ENCODE assay signal across 32 cellular contexts in the genomic region with DNA sequence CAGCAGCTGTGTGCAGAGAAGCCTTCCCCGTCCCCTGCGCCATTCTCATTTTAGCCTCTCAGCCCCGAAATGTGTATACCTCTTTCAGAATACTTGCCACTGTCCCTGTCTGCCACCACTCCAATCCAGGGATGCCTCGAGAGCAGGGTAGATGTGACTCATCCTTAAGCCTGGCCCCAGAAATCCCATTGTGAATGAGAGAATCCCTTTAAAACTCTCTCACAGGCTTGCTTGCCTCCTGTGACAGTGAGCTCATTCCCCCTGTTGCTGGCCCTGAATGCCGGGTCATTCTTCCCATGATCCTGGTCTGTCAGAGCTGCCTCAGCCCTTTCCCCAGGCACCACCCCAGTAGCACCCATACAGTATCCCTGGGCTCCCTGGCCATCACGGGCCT. TPM values are rescaled to one million over a fixed set of nuclear protein-coding genes. Genes with fewer than 3 reads are reported as not detected.
DNase-seq lines count a peak whose midpoint lies in the region; ATAC-seq and TF ChIP-seq lines count a peak whose summit lies in the region.
"Had no signal": no experiment of that assay in that cellular context is flagged by ENCODE, and none has a peak within 500 bp of the region (broad histone marks: within the 10 kb centered on the region; RNA-seq: fewer than 3 reads in every experiment).

No MANE protein-coding gene starts in this region.

- H3K36me3 Mint-ChIP-seq in activated CD8-positive, alpha-beta memory T cell treated with anti-CD3 and anti-CD28 coated beads, Interleukin-2, amount 10 ng/mL, durations not matched to agents 7 days and 5 days = peaks cover 7% of the 10 kb centered on the region
- peaks cover 5% of the 10 kb centered on the region for H3K36me3 Mint-ChIP-seq in activated naive CD8-positive, alpha-beta T cell treated with anti-CD3 and anti-CD28 coated beads for 36 hours
- H3K36me3 Mint-ChIP-seq in mesothelial cell of epicardium = peaks cover 11% of the 10 kb centered on the region

- no peaks in the 10 kb centered on the region for H3K9me3 ChIP-seq in adrenal gland (replicated peaks in 1 of 3)
- H3K9me3 ChIP-seq in suprapubic skin = no peaks in the 10 kb centered on the region
- H3K9me3 ChIP-seq: ascending aorta, prostate gland, right lobe of liver, spleen, upper lobe of left lung had no signal

- TF ChIP-seq CTCF in mesothelial cell of epicardium (IDR thresholded peaks at IDR 0.05; ENCODE audit: unreplicated experiment) = no peak
- no peak for TF ChIP-seq CTCF in adrenal gland (IDR thresholded peaks at IDR 0.05)
- TF ChIP-seq CTCF in suprapubic skin (IDR thresholded peaks at IDR 0.05) = no peak

- no peak for ATAC-seq in activated CD8-positive, alpha-beta memory T cell treated with anti-CD3 and anti-CD28 coated beads, Interleukin-2, amount 10 ng/mL, durations not matched to agents 7 days and 5 days
- no peak for ATAC-seq in stimulated activated naive CD8-positive, alpha-beta T cell treated with anti-CD3 and anti-CD28 coated beads, Interleukin-15, amount 100 ng/mL, for 72 hours
- ATAC-seq in HG02610 (IDR thresholded peaks at IDR 0.05; ENCODE audit: unreplicated experiment) = no peak
- ATAC-seq: effector memory CD8-positive, alpha-beta T cell; left lobe of liver had no signal

- no peak for TF ChIP-seq EP300 in suprapubic skin (IDR thresholded peaks at IDR 0.05)

- no peaks in the 10 kb centered on the region for H3K36me3 ChIP-seq in adrenal gland (replicated peaks in 1 of 2)
- peaks cover 9% of the 10 kb centered on the region for H3K36me3 ChIP-seq in suprapubic skin
- H3K36me3 ChIP-seq: prostate gland, right lobe of liver had no signal

- intact Hi-C loops in adrenal gland (cut with DNase I) = no loop called here

- no peaks in the 10 kb centered on the region for H3K27me3 Mint-ChIP-seq in activated CD8-positive, alpha-beta memory T cell treated with anti-CD3 and anti-CD28 coated beads, Interleukin-2, amount 10 ng/mL, durations not matched to agents 7 days and 5 days
- H3K27me3 Mint-ChIP-seq in activated naive CD8-positive, alpha-beta T cell treated with anti-CD3 and anti-CD28 coated beads for 36 hours = no peaks in the 10 kb centered on the region
- H3K27me3 Mint-ChIP-seq in mesothelial cell of epicardium (ENCODE audit: low read depth) = no peaks in the 10 kb centered on the region
- no peaks in the 10 kb centered on the region for H3K27me3 Mint-ChIP-seq in stimulated activated naive CD8-positive, alpha-beta T cell treated with anti-CD3 and anti-CD28 coated beads, Interleukin-15, amount 100 ng/mL, for 72 hours
- H3K27me3 Mint-ChIP-seq: effector memory CD8-positive, alpha-beta T cell; memory B cell had no signal

- peaks cover 30% of the 10 kb centered on the region for H3K4me1 Mint-ChIP-seq in activated CD8-positive, alpha-beta memory T cell treated with anti-CD3 and anti-CD28 coated beads, Interleukin-2, amount 10 ng/mL, durations not matched to agents 7 days and 5 days
- H3K4me1 Mint-ChIP-seq in activated naive CD8-positive, alpha-beta T cell treated with anti-CD3 and anti-CD28 coated beads for 36 hours = peaks cover 12% of the 10 kb centered on the region
- peaks cover 4% of the 10 kb centered on the region for H3K4me1 Mint-ChIP-seq in mesothelial cell of epicardium
- peaks cover 27% of the 10 kb centered on the region for H3K4me1 Mint-ChIP-seq in stimulated activated naive CD8-positive, alpha-beta T cell treated with anti-CD3 and anti-CD28 coated beads, Interleukin-15, amount 100 ng/mL, for 72 hours

- H3K27ac ChIP-seq in adrenal gland (no peak overlapping the region), suprapubic skin (no peak overlapping the region)
- H3K27ac ChIP-seq: ascending aorta, coronary artery, prostate gland, right lobe of liver, upper lobe of left lung, VCaP had no signal

- H3K4me3 Mint-ChIP-seq in activated CD8-positive, alpha-beta memory T cell treated with anti-CD3 and anti-CD28 coated beads, Interleukin-2, amount 10 ng/mL, durations not matched to agents 7 days and 5 days = no peak overlapping the region
- no peak overlapping the region for H3K4me3 Mint-ChIP-seq in activated naive CD8-positive, alpha-beta T cell treated with anti-CD3 and anti-CD28 coated beads for 36 hours
- no peak overlapping the region for H3K4me3 Mint-ChIP-seq in mesothelial cell of epicardium
- peak overlapping the region in 1 of 2 donors; percentile 7 for H3K4me3 Mint-ChIP-seq in stimulated activated naive CD8-positive, alpha-beta T cell treated with anti-CD3 and anti-CD28 coated beads, Interleukin-15, amount 100 ng/mL, for 72 hours
- H3K4me3 Mint-ChIP-seq: effector memory CD8-positive, alpha-beta T cell; memory B cell had no signal

- CTCF ChIA-PET in activated CD8-positive, alpha-beta memory T cell treated with anti-CD3 and anti-CD28 coated beads, Interleukin-2, amount 10 ng/mL, durations not matched to agents 7 days and 5 days (lab: Charles Lee) = interaction anchor here (0.6 to 1.0 kb wide), 2 partner anchors 9 to 272 kb away, joined by 3 to 4 read pairs; a partner anchor contains a TSS

- no peak for DNase-seq in activated CD8-positive, alpha-beta memory T cell treated with anti-CD3 and anti-CD28 coated beads, Interleukin-2, amount 10 ng/mL, durations not matched to agents 7 days and 5 days
- no peak for DNase-seq in activated CD8-positive, alpha-beta memory T cell treated with anti-CD3 and anti-CD28 coated beads for 24 hours
- DNase-seq in activated naive CD8-positive, alpha-beta T cell treated with anti-CD3 and anti-CD28 coated beads for 36 hours = no peak
- DNase-seq in mesothelial cell of epicardium (ENCODE audit: low spot score in 2 of 2, unreplicated experiment in 2 of 2) (no peak), adrenal gland (no peak), suprapubic skin (ENCODE audit: low spot score in 2 of 2) (no peak)
- DNase-seq in stimulated activated naive CD8-positive, alpha-beta T cell treated with anti-CD3 and anti-CD28 coated beads, Interleukin-15, amount 100 ng/mL, for 72 hours = no peak
- DNase-seq: 8988T; activated CD4-positive, alpha-beta T cell treated with anti-CD3 and anti-CD28 coated beads for 4 hours; activated naive CD4-positive, alpha-beta T cell; activated T-cell treated with anti-CD3 and anti-CD28 coated beads, Interleukin-2, amount 50 U/mL, for 48 hours; DND-41; effector memory CD8-positive, alpha-beta T cell; GF-D8; NCI-H1092; NCI-H1694; NCI-H2171; NCI-H82; nucleus accumbens; right lobe of liver; spleen; stimulated activated CD4-positive, alpha-beta T cell treated with anti-CD3 and anti-CD28 coated beads, Interleukin-2, amount 100 ng/mL, for 24 hours had no signal

- H3K9me3 Mint-ChIP-seq in activated CD8-positive, alpha-beta memory T cell treated with anti-CD3 and anti-CD28 coated beads, Interleukin-2, amount 10 ng/mL, durations not matched to agents 7 days and 5 days (ENCODE audit: low read depth) = no peaks in the 10 kb centered on the region
- H3K9me3 Mint-ChIP-seq in activated naive CD8-positive, alpha-beta T cell treated with anti-CD3 and anti-CD28 coated beads for 36 hours = no peaks in the 10 kb centered on the region
- no peaks in the 10 kb centered on the region for H3K9me3 Mint-ChIP-seq in mesothelial cell of epicardium
- no peaks in the 10 kb centered on the region for H3K9me3 Mint-ChIP-seq in stimulated activated naive CD8-positive, alpha-beta T cell treated with anti-CD3 and anti-CD28 coated beads, Interleukin-15, amount 100 ng/mL, for 72 hours
- H3K9me3 Mint-ChIP-seq: effector memory CD8-positive, alpha-beta T cell; memory B cell had no signal

- 81 to 89% (median 84%) methylated on average over 6 of the region's 6 CpGs for WGBS in adrenal gland, 4 donors
- 81% methylated on average over 6 of the region's 6 CpGs for WGBS in suprapubic skin

- H3K27me3 ChIP-seq in adrenal gland (no peaks in the 10 kb centered on the region), suprapubic skin (no peaks in the 10 kb centered on the region)
- H3K27me3 ChIP-seq: ascending aorta, right lobe of liver, spleen, upper lobe of left lung had no signal

- H3K4me1 ChIP-seq in adrenal gland (replicated peaks in 1 of 2) = no peaks in the 10 kb centered on the region
- H3K4me1 ChIP-seq in suprapubic skin = peaks cover 19% of the 10 kb centered on the region
- H3K4me1 ChIP-seq: ascending aorta, prostate gland had no signal

- peak overlapping the region; percentile 39 for H3K27ac Mint-ChIP-seq in activated CD8-positive, alpha-beta memory T cell treated with anti-CD3 and anti-CD28 coated beads, Interleukin-2, amount 10 ng/mL, durations not matched to agents 7 days and 5 days
- peak overlapping the region; percentile 62 for H3K27ac Mint-ChIP-seq in activated naive CD8-positive, alpha-beta T cell treated with anti-CD3 and anti-CD28 coated beads for 36 hours
- peak overlapping the region; percentile 71 for H3K27ac Mint-ChIP-seq in mesothelial cell of epicardium
- peak overlapping the region; percentile 63 to 75 for H3K27ac Mint-ChIP-seq in stimulated activated naive CD8-positive, alpha-beta T cell treated with anti-CD3 and anti-CD28 coated beads, Interleukin-15, amount 100 ng/mL, for 72 hours
- H3K27ac Mint-ChIP-seq: memory B cell had no signal

- TF ChIP-seq POLR2A in adrenal gland (IDR thresholded peaks at IDR 0.05) (no peak), suprapubic skin (IDR thresholded peaks at IDR 0.05) (no peak)

- H3K4me3 ChIP-seq in adrenal gland (no peak overlapping the region), suprapubic skin (no peak overlapping the region)
- H3K4me3 ChIP-seq: ascending aorta, coronary artery, prostate gland, right lobe of liver, spleen, upper lobe of left lung had no signal

RNA-seq across cellular contexts. Expression of a gene that starts 9.6 kb away (rescaled TPM):
- 100 to 1,000 TPM in 1 of 2 experiments, 10 to 100 TPM in 1; 85.3 to 102 TPM for total RNA-seq in activated CD8-positive, alpha-beta memory T cell treated with anti-CD3 and anti-CD28 coated beads, Interleukin-2, amount 10 ng/mL, durations not matched to agents 7 days and 5 days
- total RNA-seq in activated naive CD8-positive, alpha-beta T cell treated with anti-CD3 and anti-CD28 coated beads for 36 hours = 10 to 100 TPM; 83.0 to 83.2 TPM
- total RNA-seq in mesothelial cell of epicardium = 84.6 to 89.6 TPM (median 85.2 TPM) in 3 replicates
- total RNA-seq in adrenal gland = 100 to 1,000 TPM; 199 to 455 (median 265) TPM
- polyA plus RNA-seq in adrenal gland = 100 to 1,000 TPM in 1 of 3 donors, 10 to 100 TPM in 2; 71.5 to 131 (median 90.3) TPM
- total RNA-seq in suprapubic skin = 100 to 1,000 TPM in 1 of 4 donors, 10 to 100 TPM in 3; 78.1 to 101 (median 93.4) TPM

RNA-seq across cellular contexts. Expression of a gene that starts 13.3 kb away (rescaled TPM):
- 1 to 10 TPM in 1 of 2 experiments, under 1 TPM in 1; 0.47 to 1.3 TPM for total RNA-seq in activated CD8-positive, alpha-beta memory T cell treated with anti-CD3 and anti-CD28 coated beads, Interleukin-2, amount 10 ng/mL, durations not matched to agents 7 days and 5 days
- total RNA-seq in activated naive CD8-positive, alpha-beta T cell treated with anti-CD3 and anti-CD28 coated beads for 36 hours = under 1 TPM; 0.58 to 0.72 TPM
- not detected in 3 replicates for total RNA-seq in mesothelial cell of epicardium
- under 1 TPM in 4 of 8 donors, not detected in 4; 0.14 to 0.47 (median 0.35) TPM for total RNA-seq in adrenal gland
- 1 to 10 TPM in 1 of 3 donors, under 1 TPM in 1, not detected in 1; 0.94 to 1.7 TPM for polyA plus RNA-seq in adrenal gland
- 1 to 10 TPM in 2 of 4 donors, not detected in 2; 1.7 to 2.5 TPM for total RNA-seq in suprapubic skin
- total RNA-seq: ascending aorta, M059J, NCI-H460, right lobe of liver had no signal

RNA-seq across cellular contexts. Expression of a gene that starts 36.7 kb away (rescaled TPM):
- total RNA-seq in activated CD8-positive, alpha-beta memory T cell treated with anti-CD3 and anti-CD28 coated beads, Interleukin-2, amount 10 ng/mL, durations not matched to agents 7 days and 5 days = 10 to 100 TPM; 20.1 to 23.0 TPM
- 10 to 100 TPM; 28.7 to 30.9 TPM for total RNA-seq in activated naive CD8-positive, alpha-beta T cell treated with anti-CD3 and anti-CD28 coated beads for 36 hours
- total RNA-seq in mesothelial cell of epicardium = 23.1 to 25.8 TPM (median 23.2 TPM) in 3 replicates
- 10 to 100 TPM; 22.0 to 72.5 (median 45.7) TPM for total RNA-seq in adrenal gland
- 10 to 100 TPM in 2 of 3 donors, 1 to 10 TPM in 1; 7.6 to 62.0 (median 47.7) TPM for polyA plus RNA-seq in adrenal gland
- 10 to 100 TPM in 3 of 4 donors, 1 to 10 TPM in 1; 9.4 to 24.2 (median 14.4) TPM for total RNA-seq in suprapubic skin

RNA-seq across cellular contexts. Expression of a gene that starts 41.7 kb away (rescaled TPM):
- 10 to 100 TPM; 57.5 to 70.5 TPM for total RNA-seq in activated CD8-positive, alpha-beta memory T cell treated with anti-CD3 and anti-CD28 coated beads, Interleukin-2, amount 10 ng/mL, durations not matched to agents 7 days and 5 days
- 10 to 100 TPM; 41.6 to 44.8 TPM for total RNA-seq in activated naive CD8-positive, alpha-beta T cell treated with anti-CD3 and anti-CD28 coated beads for 36 hours
- total RNA-seq in mesothelial cell of epicardium = 103 to 107 TPM (median 105 TPM) in 3 replicates
- total RNA-seq in adrenal gland = 100 to 1,000 TPM in 5 of 8 donors, 10 to 100 TPM in 3; 78.3 to 211 (median 107) TPM
- polyA plus RNA-seq in adrenal gland = 100 to 1,000 TPM in 2 of 3 donors, 10 to 100 TPM in 1; 71.2 to 457 (median 299) TPM
- 10 to 100 TPM; 32.2 to 60.3 (median 40.8) TPM for total RNA-seq in suprapubic skin
